1 cellular context compared by ENCODE assay signal in genomic region chr5:175851727-175852126, GRCh38.
TF ChIP-seq lines count a peak whose summit lies in the region.

No MANE protein-coding gene starts in this region.

TF ChIP-seq in H1, 55 proteins besides CTCF, POLR2A, EP300 and RAD21 (continued from another document):
- no peak for TF ChIP-seq CHD7 (IDR thresholded peaks at IDR 0.05; ENCODE audit: insufficient replicate concordance, low read length)
- TF ChIP-seq EGR1 (IDR thresholded peaks at IDR 0.05; ENCODE audit: borderline replicate concordance, low read depth, low read length), result no peak
- TF ChIP-seq PHF8 (conservative IDR thresholded peaks at IDR 0.05; ENCODE audit: low read depth, low read length), result no peak
- no peak for TF ChIP-seq CHD2 (IDR thresholded peaks at IDR 0.05; ENCODE audit: low read length)
- TF ChIP-seq KDM5A (IDR thresholded peaks at IDR 0.05; ENCODE audit: low read length), result no peak
TF ChIP-seq in H1: peak in this region for 0.
